Comparison of ENCODE assay signal across 24 cellular contexts in genomic region chr4:173195708-173196107, GRCh38.
DNase-seq lines count a peak whose midpoint lies in the region; ATAC-seq and TF ChIP-seq lines count a peak whose summit lies in the region.
"Had no signal": no experiment of that assay in that cellular context is flagged by ENCODE, and none has a peak within 500 bp of the region (broad histone marks: within the 10 kb centered on the region; RNA-seq: fewer than 3 reads in every experiment).

No MANE protein-coding gene starts in this region.

- H3K27ac ChIP-seq in MM.1S (ENCODE audit: low read length), result no peak overlapping the region
- H3K27ac ChIP-seq: BLaER1, heart right ventricle, SJCRH30, VCaP had no signal

- H3K36me3 Mint-ChIP-seq in stimulated activated memory B cell treated with anti-CD40 and anti-IgM and Interleukin-4, amounts not matched to agents 10 μg/mL and 1 μg/mL and 100 μg/mL, for 72 hours, result no peaks in the 10 kb centered on the region

- peaks cover 18% of the 10 kb centered on the region for H3K79me2 ChIP-seq in MM.1S (ENCODE audit: low read length)

- ATAC-seq in GM18511 (IDR thresholded peaks at IDR 0.05; ENCODE audit: unreplicated experiment), result peak; percentile 50
- peak; percentile 46 for ATAC-seq in HG02852 (IDR thresholded peaks at IDR 0.05; ENCODE audit: unreplicated experiment)
- ATAC-seq in HG03565 (IDR thresholded peaks at IDR 0.05; ENCODE audit: unreplicated experiment), result peak; percentile 46
- ATAC-seq in stimulated activated memory B cell treated with anti-CD40 and anti-IgM and Interleukin-4, amounts not matched to agents 10 μg/mL and 1 μg/mL and 100 μg/mL, for 72 hours, result no peak
- no peak for ATAC-seq in GM18867 (IDR thresholded peaks at IDR 0.05; ENCODE audit: unreplicated experiment)
- ATAC-seq: heart right ventricle; naive thymus-derived CD4-positive, alpha-beta T cell had no signal

- no peaks in the 10 kb centered on the region for H3K9me3 Mint-ChIP-seq in stimulated activated memory B cell treated with anti-CD40 and anti-IgM and Interleukin-4, amounts not matched to agents 10 μg/mL and 1 μg/mL and 100 μg/mL, for 72 hours
- H3K9me3 Mint-ChIP-seq: activated CD4-positive, alpha-beta T cell treated with anti-CD3 and anti-CD28 coated beads, Interleukin-2, amount 10 ng/mL, durations not matched to agents 24 days and 14 days had no signal

- H4K20me1 ChIP-seq in MM.1S (ENCODE audit: insufficient read depth, low read length), result no peaks in the 10 kb centered on the region

- H2AFZ ChIP-seq in MM.1S (ENCODE audit: low read length), result no peak overlapping the region

- H3K36me3 ChIP-seq in MM.1S (replicated peaks; ENCODE audit: insufficient read depth, low read length), result no peaks in the 10 kb centered on the region
- H3K36me3 ChIP-seq: heart right ventricle had no signal

- no peak for TF ChIP-seq CTCF in MM.1S (IDR thresholded peaks at IDR 0.05; ENCODE audit: low read length)

- H3K4me3 ChIP-seq in MM.1S (ENCODE audit: low read length), result no peak overlapping the region
- H3K4me3 ChIP-seq: BLaER1, heart right ventricle, SJCRH30 had no signal

- H3K9me3 ChIP-seq in MM.1S (replicated peaks; ENCODE audit: insufficient read depth, low read length), result no peaks in the 10 kb centered on the region
- H3K9me3 ChIP-seq: heart right ventricle, SJCRH30 had no signal

- H3K27me3 Mint-ChIP-seq in stimulated activated memory B cell treated with anti-CD40 and anti-IgM and Interleukin-4, amounts not matched to agents 10 μg/mL and 1 μg/mL and 100 μg/mL, for 72 hours, result no peaks in the 10 kb centered on the region
- H3K27me3 Mint-ChIP-seq: activated CD4-positive, alpha-beta T cell treated with anti-CD3 and anti-CD28 coated beads, Interleukin-2, amount 10 ng/mL, durations not matched to agents 24 days and 14 days; activated naive CD8-positive, alpha-beta T cell; naive thymus-derived CD4-positive, alpha-beta T cell had no signal

- H3K27me3 ChIP-seq in MM.1S (replicated peaks; ENCODE audit: insufficient read depth, low read length), result no peaks in the 10 kb centered on the region
- H3K27me3 ChIP-seq: BLaER1, heart right ventricle, SJCRH30 had no signal

- H3F3A ChIP-seq in MM.1S (ENCODE audit: insufficient read depth, low read length), result no peaks in the 10 kb centered on the region

- no peaks in the 10 kb centered on the region for H3K9me2 ChIP-seq in MM.1S (replicated peaks; ENCODE audit: insufficient read depth, low read length)

- no peak overlapping the region for H3K4me2 ChIP-seq in MM.1S (ENCODE audit: low read depth, low read length)

- H3K4me3 Mint-ChIP-seq in stimulated activated memory B cell treated with anti-CD40 and anti-IgM and Interleukin-4, amounts not matched to agents 10 μg/mL and 1 μg/mL and 100 μg/mL, for 72 hours, result no peak overlapping the region
- H3K4me3 Mint-ChIP-seq: activated CD4-positive, alpha-beta T cell treated with anti-CD3 and anti-CD28 coated beads, Interleukin-2, amount 10 ng/mL, durations not matched to agents 24 days and 14 days; activated naive CD8-positive, alpha-beta T cell; naive thymus-derived CD4-positive, alpha-beta T cell had no signal

- peaks cover 44% of the 10 kb centered on the region for H3K4me1 Mint-ChIP-seq in stimulated activated memory B cell treated with anti-CD40 and anti-IgM and Interleukin-4, amounts not matched to agents 10 μg/mL and 1 μg/mL and 100 μg/mL, for 72 hours

- no peak overlapping the region for H3K9ac ChIP-seq in MM.1S (ENCODE audit: low read length)
- H3K9ac ChIP-seq: BLaER1 had no signal

- peak overlapping the region; percentile 80 for H3K27ac Mint-ChIP-seq in stimulated activated memory B cell treated with anti-CD40 and anti-IgM and Interleukin-4, amounts not matched to agents 10 μg/mL and 1 μg/mL and 100 μg/mL, for 72 hours
- H3K27ac Mint-ChIP-seq: activated CD4-positive, alpha-beta T cell treated with anti-CD3 and anti-CD28 coated beads, Interleukin-2, amount 10 ng/mL, durations not matched to agents 24 days and 14 days; activated naive CD8-positive, alpha-beta T cell; naive thymus-derived CD4-positive, alpha-beta T cell had no signal

- DNase-seq in COR-L47 (lab: John Stamatoyannopoulos, UW) (no peak), NCI-H1694 treated with DMSO at 0.1 percent for 48 hours (lab: John Stamatoyannopoulos, UW) (no peak), MM.1S (no peak)
- DNase-seq: activated effector memory CD4-positive, alpha-beta T cell treated with Interleukin-2 at 50 U/mL for 16 hours; heart right ventricle; IMR-90; midbrain; naive thymus-derived CD4-positive, alpha-beta T cell; NCI-H1436 treated with DMSO at 0.1 percent for 48 hours; NCI-H345; NCI-H69; occipital lobe; SJCRH30; stimulated activated CD4-positive, alpha-beta T cell treated with anti-CD3 and anti-CD28 coated beads, Interleukin-4, amount 100 ng/mL, for 1 hour; T1000 had no signal

- peaks cover 9% of the 10 kb centered on the region; the same call in 1 of the 2 replicates for H3K4me1 ChIP-seq in MM.1S (ENCODE audit: low read length)

Comparison
In these comparisons a context has a peak if more than half of its experiments do, and no peak if none do; other contexts are left out.
1. ATAC-seq: peak in GM18511 (single experiment), HG02852 (single experiment) and HG03565 (single experiment); none in stimulated activated memory B cell treated with anti-CD40 and anti-IgM and Interleukin-4, amounts not matched to agents 10 μg/mL and 1 μg/mL and 100 μg/mL, for 72 hours (single experiment) and GM18867 (single experiment).